ENCODE assay signal across 8 cellular contexts in the genomic region with DNA sequence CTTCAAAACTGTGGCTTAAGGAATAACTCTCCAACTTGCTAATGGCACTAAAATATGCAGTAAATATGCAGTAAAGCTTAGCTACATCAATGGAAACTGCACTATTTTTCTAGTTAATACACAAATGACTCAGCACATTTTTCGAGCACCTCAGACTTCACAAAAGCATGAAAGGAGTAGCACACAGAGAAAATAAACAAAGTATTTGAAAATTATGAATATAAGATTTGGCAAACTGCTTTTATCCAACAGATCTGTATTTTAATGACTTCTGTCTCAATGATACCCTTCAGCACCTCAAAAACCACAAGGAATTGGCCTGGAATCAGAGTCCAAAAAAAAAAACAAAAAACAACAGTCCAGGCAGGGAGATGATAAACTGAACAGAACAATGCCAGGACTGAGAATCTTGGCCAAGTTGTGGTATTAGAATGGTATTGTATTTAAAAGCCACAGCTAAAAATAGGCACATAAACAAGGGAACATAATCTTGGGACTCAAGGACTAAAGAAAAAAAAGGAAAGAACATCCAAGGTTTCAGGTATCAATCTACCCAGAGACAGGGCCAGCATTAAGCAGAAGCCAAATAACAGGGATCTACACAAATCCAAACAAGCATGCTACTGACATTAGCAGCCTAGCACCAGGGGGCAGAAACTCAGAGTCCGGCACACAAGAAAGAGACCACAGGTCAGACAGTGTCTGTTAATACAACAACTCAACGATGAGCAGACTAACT. TPM values are rescaled to one million over a fixed set of nuclear protein-coding genes. Genes with fewer than 3 reads are reported as not detected.
A peak's percentile ranks its signal among the peaks of the same experiment; 100 is the strongest.
DNase-seq lines count a peak whose midpoint lies in the region; ATAC-seq, FAIRE-seq and TF ChIP-seq lines count a peak whose summit lies in the region.

No MANE protein-coding gene starts in this region.

- H3K27ac ChIP-seq in SK-N-MC (peak overlapping the region; percentile 96), esophagus squamous epithelium (peak overlapping the region; percentile 12 to 81 (median 78)), pancreas (peak overlapping the region in 2 of 4 donors; percentile 53 to 88)

- intact Hi-C loops in esophagus squamous epithelium (cut with DNase I) (no loop called here), pancreas (cut with DNase I) (no loop called here)

- WGBS in esophagus squamous epithelium, 2 donors = 15 to 23% methylated on average over 3 of the region's 3 CpGs
- WGBS in pancreas, 2 donors = 6 to 7% methylated on average over 3 of the region's 3 CpGs

- H3K27me3 ChIP-seq in esophagus squamous epithelium (no peaks in the 10 kb centered on the region), pancreas (no peaks in the 10 kb centered on the region)

- no peak for TF ChIP-seq POLR2A in esophagus squamous epithelium (IDR thresholded peaks at IDR 0.05)

- peak; percentile 42 for TF ChIP-seq CTCF in AG10803 (conservative IDR thresholded peaks at IDR 0.05; ENCODE audit: low read length)
- peak in 2 of 6 experiments; percentile 18 to 25 for TF ChIP-seq CTCF in esophagus squamous epithelium (IDR thresholded peaks at IDR 0.05)
- no peak for TF ChIP-seq CTCF in pancreas (IDR thresholded peaks at IDR 0.05)

- H3K9me3 ChIP-seq in SK-N-MC (ENCODE audit: low read depth, low read length) = peaks cover 3% of the 10 kb centered on the region; the same call in 1 of the 2 replicates
- no peaks in the 10 kb centered on the region for H3K9me3 ChIP-seq in esophagus squamous epithelium
- no peaks in the 10 kb centered on the region for H3K9me3 ChIP-seq in pancreas

- H3K4me3 ChIP-seq in AG10803 (ENCODE audit: low read length) (no peak overlapping the region), SK-N-MC (peak overlapping the region; percentile 55), esophagus squamous epithelium (no peak overlapping the region), pancreas (no peak overlapping the region)

- peak overlapping the region; percentile 49 for H3K9ac ChIP-seq in SK-N-MC (ENCODE audit: insufficient read length)

- H3K36me3 ChIP-seq in SK-N-MC (ENCODE audit: insufficient read depth, low read length) (peaks cover 33% of the 10 kb centered on the region), esophagus squamous epithelium (peaks cover 0 to 28% (median 0%) of the 10 kb centered on the region in 3 donors), pancreas (no peaks in the 10 kb centered on the region)

- H3K4me1 ChIP-seq in esophagus squamous epithelium = peaks cover 41 to 73% (median 49%) of the 10 kb centered on the region in 3 donors
- peaks cover 63 to 77% (median 71%) of the 10 kb centered on the region in 3 donors for H3K4me1 ChIP-seq in pancreas

- peak; percentile 45 for ATAC-seq in GM21529 (IDR thresholded peaks at IDR 0.05; ENCODE audit: unreplicated experiment)
- ATAC-seq in pancreas = peak; percentile 38 to 71 (median 60)
- no peak for ATAC-seq in GM19463 (IDR thresholded peaks at IDR 0.05; ENCODE audit: unreplicated experiment)
- ATAC-seq in HG02938 (IDR thresholded peaks at IDR 0.05; ENCODE audit: unreplicated experiment) = no peak
- ATAC-seq in HG03442 (IDR thresholded peaks at IDR 0.05; ENCODE audit: unreplicated experiment) = no peak

- FAIRE-seq in pancreas (lab: Jason Lieb, UNC) = no peak

- peak; percentile 93 for DNase-seq in AG10803 (ENCODE audit: low read depth)
- no peak for DNase-seq in SK-N-MC (ENCODE audit: low read depth, low spot score)
- DNase-seq in esophagus squamous epithelium (lab: John Stamatoyannopoulos, UW) = no peak
- DNase-seq in pancreas = peak in 1 of 6 donors; percentile 40

RNA-seq across cellular contexts. Expression of gene TMEM245, which starts 21.4 kb away (rescaled TPM):
- total RNA-seq in esophagus squamous epithelium (10 to 100 TPM; 12.5 to 45.4 (median 25.9) TPM), pancreas (10 to 100 TPM; 19.1 to 34.1 (median 24.1) TPM)
- polyA plus RNA-seq in pancreas = 10 to 100 TPM in 1 of 2 donors, 1 to 10 TPM in 1; 4.9 to 14.4 TPM

Comparison
In these comparisons a context has a peak if more than half of its experiments do, and no peak if none do; other contexts are left out.
1. ATAC-seq: peak in GM21529 (single experiment) and pancreas (4 of 4); none in GM19463 (single experiment), HG02938 (single experiment) and HG03442 (single experiment).